9 cellular contexts compared by ENCODE assay signal in the genomic region with DNA sequence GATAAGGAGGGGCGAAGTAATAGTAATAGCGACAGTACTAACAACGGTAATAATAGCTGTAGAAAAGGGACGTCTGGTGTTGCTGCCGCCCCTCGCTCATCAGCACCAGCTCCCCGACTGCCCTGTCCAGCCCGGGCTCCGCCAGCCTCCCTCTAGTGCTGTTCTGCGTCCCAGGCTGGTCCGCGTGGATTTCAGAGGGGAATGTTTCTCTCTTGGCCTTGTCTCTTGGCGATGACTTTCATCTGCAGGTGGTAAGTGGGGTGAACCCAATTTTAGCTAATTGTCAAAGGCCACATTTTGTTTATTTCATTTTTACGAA. TPM values are rescaled to one million over a fixed set of nuclear protein-coding genes. Genes with fewer than 3 reads are reported as not detected.
DNase-seq lines count a peak whose midpoint lies in the region; ATAC-seq, FAIRE-seq and TF ChIP-seq lines count a peak whose summit lies in the region.
"Had no signal": no experiment of that assay in that cellular context is flagged by ENCODE, and none has a peak within 500 bp of the region (broad histone marks: within the 10 kb centered on the region; RNA-seq: fewer than 3 reads in every experiment).

No MANE protein-coding gene starts in this region.

- H3K27ac ChIP-seq in K562 (ENCODE audit: extremely low read depth, low read depth, low read length) (no peak overlapping the region), smooth muscle cell (ENCODE audit: low read depth) (peak overlapping the region; percentile 20)

- H3K36me3 ChIP-seq in BE2C (no peaks in the 10 kb centered on the region), K562 (ENCODE audit: control insufficient read depth, insufficient read depth, low read length) (no peaks in the 10 kb centered on the region), smooth muscle cell (ENCODE audit: low read depth) (no peaks in the 10 kb centered on the region)

- no peak for FAIRE-seq in K562 (lab: Jason Lieb, UNC)

- peaks cover 34% of the 10 kb centered on the region for H3K4me1 Mint-ChIP-seq in HFFc6 (ENCODE audit: low read depth)
- H3K4me1 Mint-ChIP-seq in activated CD8-positive, alpha-beta memory T cell treated with anti-CD3 and anti-CD28 coated beads, Interleukin-2, amount 10 ng/mL, durations not matched to agents 7 days and 5 days = peaks cover 5% of the 10 kb centered on the region
- H3K4me1 Mint-ChIP-seq: central memory CD8-positive, alpha-beta T cell had no signal

- peaks cover 61% of the 10 kb centered on the region for H3K27me3 ChIP-seq in BE2C
- peaks cover 19 to 26% of the 10 kb centered on the region in 2 experiments for H3K27me3 ChIP-seq in K562 (ENCODE audit: control insufficient read depth in 2 of 2, insufficient read depth in 2 of 2, low read length in 2 of 2)
- peaks cover 6% of the 10 kb centered on the region for H3K27me3 ChIP-seq in smooth muscle cell (ENCODE audit: low read depth)

- TF ChIP-seq POLR2A in K562 (conservative IDR thresholded peaks at IDR 0.05) = no peak

- H3K4me1 ChIP-seq in BE2C (no peaks in the 10 kb centered on the region), K562 (replicated peaks in 1 of 2; ENCODE audit: control insufficient read depth in 2 of 2, insufficient read depth in 2 of 2, low read length in 2 of 2) (peaks cover 0 to 12% of the 10 kb centered on the region in 2 experiments; a peak in 2 of 5 replicates), smooth muscle cell (ENCODE audit: low read depth) (no peaks in the 10 kb centered on the region)

- no peaks in the 10 kb centered on the region for H3K79me2 ChIP-seq in K562 (ENCODE audit: control insufficient read depth, insufficient read depth, low read length)
- peaks cover 20% of the 10 kb centered on the region for H3K79me2 ChIP-seq in smooth muscle cell (ENCODE audit: low read depth)

- no peaks in the 10 kb centered on the region for H3K9me1 ChIP-seq in K562 (ENCODE audit: control insufficient read depth, insufficient read depth, low read length)

- TF ChIP-seq EP300 in K562 (IDR thresholded peaks at IDR 0.05; ENCODE audit: low read length) = no peak

- POLR2A ChIA-PET in K562 (lab: Yijun Ruan, JAX) = no interaction called here

- H3K4me3 Mint-ChIP-seq in HFFc6 = peak overlapping the region; percentile 91
- H3K4me3 Mint-ChIP-seq in activated CD8-positive, alpha-beta memory T cell treated with anti-CD3 and anti-CD28 coated beads, Interleukin-2, amount 10 ng/mL, durations not matched to agents 7 days and 5 days = no peak overlapping the region
- H3K4me3 Mint-ChIP-seq: central memory CD8-positive, alpha-beta T cell had no signal

- peak overlapping the region; percentile 43 for H3K4me3 ChIP-seq in BE2C (ENCODE audit: low read depth, low read length)
- no peak overlapping the region for H3K4me3 ChIP-seq in K562
- peak overlapping the region; percentile 73 for H3K4me3 ChIP-seq in smooth muscle cell

- BruUV-seq in K562 (replicated peaks; lab: Mats Ljungman, UMichigan) = no TSS peak

- no peak for TF ChIP-seq RAD21 in K562 (CRISPR knock-in tag; conservative IDR thresholded peaks at IDR 0.05 in 1 of 2, IDR thresholded peaks at IDR 0.05 in 1 of 2)

- H4K20me1 ChIP-seq in K562 (replicated peaks; ENCODE audit: control insufficient read depth, insufficient read depth, low read length) (no peaks in the 10 kb centered on the region), smooth muscle cell (ENCODE audit: low read depth) (peaks cover 11% of the 10 kb centered on the region)

- TF ChIP-seq CTCF in BE2C (IDR thresholded peaks at IDR 0.05; ENCODE audit: low read depth, low read length) = no peak
- no peak for TF ChIP-seq CTCF in HFFc6 (IDR thresholded peaks at IDR 0.05)
- no peak for TF ChIP-seq CTCF in K562 (IDR thresholded peaks at IDR 0.05 in 2 of 3, conservative IDR thresholded peaks at IDR 0.05 in 1 of 3; ENCODE audit: insufficient read depth in 2 of 3, low read depth in 1 of 3, low read length in 3 of 3)
- no peak for TF ChIP-seq CTCF in smooth muscle cell (IDR thresholded peaks at IDR 0.05; ENCODE audit: borderline replicate concordance, insufficient read depth, poor library complexity, severe bottlenecking)

- no peak overlapping the region for H3K4me2 ChIP-seq in K562 (ENCODE audit: insufficient read depth, low read length)
- peak overlapping the region; percentile 85 for H3K4me2 ChIP-seq in smooth muscle cell

- peaks cover 13% of the 10 kb centered on the region for H3K27me3 Mint-ChIP-seq in HFFc6 (ENCODE audit: insufficient read depth)
- peaks cover 52% of the 10 kb centered on the region for H3K27me3 Mint-ChIP-seq in activated CD8-positive, alpha-beta memory T cell treated with anti-CD3 and anti-CD28 coated beads, Interleukin-2, amount 10 ng/mL, durations not matched to agents 7 days and 5 days

- 0 out of 2 replicates have a peak overlapping the region, but pooled peaks have one; percentile 35 for H3K27ac Mint-ChIP-seq in HFFc6
- H3K27ac Mint-ChIP-seq in activated CD8-positive, alpha-beta memory T cell treated with anti-CD3 and anti-CD28 coated beads, Interleukin-2, amount 10 ng/mL, durations not matched to agents 7 days and 5 days = no peak overlapping the region

- no peak overlapping the region for H2AFZ ChIP-seq in K562 (ENCODE audit: low read depth, low read length)
- H2AFZ ChIP-seq in smooth muscle cell (ENCODE audit: low read depth) = peak overlapping the region; percentile 80

- WGBS in K562 (ENCODE audit: insufficient coverage, low coverage, missing lambda C conversion rate) = 14% methylated on average over 14 of the region's 14 CpGs
- 2% methylated on average over 14 of the region's 14 CpGs for WGBS in smooth muscle cell (ENCODE audit: low lambda C conversion rate)

- no peaks in the 10 kb centered on the region for H3K36me3 Mint-ChIP-seq in HFFc6 (ENCODE audit: low read depth)
- no peaks in the 10 kb centered on the region for H3K36me3 Mint-ChIP-seq in activated CD8-positive, alpha-beta memory T cell treated with anti-CD3 and anti-CD28 coated beads, Interleukin-2, amount 10 ng/mL, durations not matched to agents 7 days and 5 days

- H3K9me3 Mint-ChIP-seq in HFFc6 = no peaks in the 10 kb centered on the region
- H3K9me3 Mint-ChIP-seq in activated CD8-positive, alpha-beta memory T cell treated with anti-CD3 and anti-CD28 coated beads, Interleukin-2, amount 10 ng/mL, durations not matched to agents 7 days and 5 days (ENCODE audit: low read depth) = no peaks in the 10 kb centered on the region
- H3K9me3 Mint-ChIP-seq: central memory CD8-positive, alpha-beta T cell had no signal

- CTCF ChIA-PET in K562 (lab: Yijun Ruan, JAX; ENCODE audit: low intra/inter-chr PET ratio) = no interaction called here
- CTCF ChIA-PET in activated CD8-positive, alpha-beta memory T cell treated with anti-CD3 and anti-CD28 coated beads, Interleukin-2, amount 10 ng/mL, durations not matched to agents 7 days and 5 days (lab: Charles Lee) = no interaction called here

- intact Hi-C loops in K562 (cut with micrococcal nuclease) = no loop called here

- H3K9ac ChIP-seq in K562 (ENCODE audit: insufficient read depth in 1 of 2, low read depth in 2 of 2, low read length in 2 of 2) = no peak overlapping the region
- peak overlapping the region; percentile 73 for H3K9ac ChIP-seq in smooth muscle cell (ENCODE audit: low read depth)

- in situ Hi-C loops in K562 (cut with MboI) = no loop called here

- H3K9me3 ChIP-seq in BE2C (no peaks in the 10 kb centered on the region), K562 (replicated peaks; ENCODE audit: control insufficient read depth, insufficient read depth, low read depth, low read length) (no peaks in the 10 kb centered on the region), smooth muscle cell (replicated peaks; ENCODE audit: low read depth) (no peaks in the 10 kb centered on the region)

- ATAC-seq in K562 (peak; percentile 25; the same call in 1 of the 3 replicates), HG02678 (IDR thresholded peaks at IDR 0.05; ENCODE audit: unreplicated experiment) (no peak)
- ATAC-seq in activated CD8-positive, alpha-beta memory T cell treated with anti-CD3 and anti-CD28 coated beads, Interleukin-2, amount 10 ng/mL, durations not matched to agents 7 days and 5 days = no peak

- no peaks in the 10 kb centered on the region for H3F3A ChIP-seq in smooth muscle cell (ENCODE audit: low read depth)

- DNase-seq in BE2C (no peak), HFFc6 (peak; percentile 3), K562 (ENCODE audit: extremely low read depth in 1 of 4, low spot score in 3 of 4) (no peak), islet precursor cell (peak; percentile 63), smooth muscle cell (lab: John Stamatoyannopoulos, UW; ENCODE audit: unreplicated experiment) (no peak), T1000 (lab: John Stamatoyannopoulos, UW) (no peak)
- no peak for DNase-seq in activated CD8-positive, alpha-beta memory T cell treated with anti-CD3 and anti-CD28 coated beads, Interleukin-2, amount 10 ng/mL, durations not matched to agents 7 days and 5 days

TF ChIP-seq in K562, 482 proteins besides CTCF, POLR2A, EP300 and RAD21 (continues in another document):
- no peak for TF ChIP-seq SRSF9 (IDR thresholded peaks at IDR 0.05; ENCODE audit: borderline replicate concordance, low read depth, low read length)

RNA-seq across cellular contexts. Expression of a gene that starts 0.6 kb away (rescaled TPM):
- polyA plus RNA-seq in BE2C (2012; ENCODE audit: insufficient read depth, insufficient read length, low read depth) = 0.34 TPM
- 1 to 10 TPM in 3 of 6 experiments, under 1 TPM in 3; 0.09 to 2.7 (median 1.3) TPM for total RNA-seq in HFFc6 (2021; fragmentation: NEBNext Ultra II Directional; extraction: Animal tissue kit (Norgen Biotek cat#: 25700))
- not detected in 2 replicates for total RNA-seq in K562 (2011; cell fraction: chromatin; rRNA removed; ENCODE audit: low replicate concordance)
- not detected in 2 replicates for total RNA-seq in K562 (2011; cell fraction: nucleolus; rRNA removed)
- total RNA-seq in K562 (2011; cell fraction: nucleoplasm; rRNA removed) = not detected in 2 replicates
- 0.08 TPM in 1 of 2 replicates, not detected in the other for total RNA-seq in K562 (2014; rRNA removed)
- not detected in 2 replicates for total RNA-seq in K562 (2014; rRNA removed; fragmentation: Illumina TruSeq; extraction: Trizol)
- not detected in 2 replicates for total RNA-seq in K562 (2015; rRNA removed; fragmentation: Illumina TruSeq; extraction: Trizol)
- not detected in 2 replicates for total RNA-seq in K562 (2021)
- polyA plus RNA-seq in K562 (2011; rRNA removed) = not detected in 2 replicates
- polyA plus RNA-seq in K562 (2011; cell fraction: cytosol; rRNA removed) = not detected in 2 replicates
- 0.09 TPM in 1 of 2 replicates, not detected in the other for polyA plus RNA-seq in K562 (2011; cell fraction: nucleus; rRNA removed)
- polyA plus RNA-seq in K562 (2012) = 0.04 TPM in 2 replicates
- not detected in 2 replicates for polyA plus RNA-seq in K562 (2014; fragmentation: Illumina TruSeq; extraction: Trizol)
- not detected for polyA plus RNA-seq in K562 (2014; fragmentation: Nextera tagmentation; extraction: Ambion mirVana)
- 0.04 TPM in 1 of 2 replicates, not detected in the other for polyA plus RNA-seq in K562 (2014; rRNA removed)
- polyA minus RNA-seq in K562 (2011; rRNA and poly(A)+ RNA removed) = not detected in 2 replicates
- polyA minus RNA-seq in K562 (2011; cell fraction: cytosol; rRNA and poly(A)+ RNA removed) = not detected in 2 replicates
- not detected in 2 replicates for polyA minus RNA-seq in K562 (2011; cell fraction: nucleus; rRNA and poly(A)+ RNA removed)
- total RNA-seq in smooth muscle cell = 7.2 and 15.5 TPM in 2 replicates
- 7.0 and 8.0 TPM in 2 replicates for polyA plus RNA-seq in smooth muscle cell
- not detected for total RNA-seq in activated CD8-positive, alpha-beta memory T cell treated with anti-CD3 and anti-CD28 coated beads, Interleukin-2, amount 10 ng/mL, durations not matched to agents 7 days and 5 days

Comparison
In these comparisons a context has a peak if more than half of its experiments do, and no peak if none do; other contexts are left out.
1. DNase-seq: peak in HFFc6 (single experiment) and islet precursor cell (single experiment); none in BE2C (single experiment), K562 (0 of 4), smooth muscle cell (single experiment), T1000 (single experiment) and activated CD8-positive, alpha-beta memory T cell treated with anti-CD3 and anti-CD28 coated beads, Interleukin-2, amount 10 ng/mL, durations not matched to agents 7 days and 5 days (single experiment).